Comparison of ENCODE assay signal across 12 cellular contexts in the genomic region with DNA sequence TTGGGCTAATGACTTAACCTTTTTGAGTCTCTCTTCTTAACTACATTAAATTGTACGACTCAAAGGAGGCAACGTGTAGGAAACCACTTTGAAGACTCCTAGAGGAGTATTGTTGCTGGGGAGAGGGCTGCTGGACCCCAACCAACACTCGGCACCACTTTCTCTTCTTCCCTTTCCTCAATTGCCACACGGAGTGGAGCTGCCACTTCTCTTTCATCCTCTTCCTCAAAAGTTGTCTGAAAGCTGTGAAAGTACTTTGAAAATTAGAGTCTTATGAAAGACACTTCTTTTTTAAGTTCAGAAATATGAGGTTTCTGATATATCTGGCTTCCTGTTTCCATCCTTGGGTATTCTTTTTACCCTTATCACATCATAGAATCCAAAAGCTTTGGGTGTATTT. TPM values are rescaled to one million over a fixed set of nuclear protein-coding genes. Genes with fewer than 3 reads are reported as not detected.
A peak's percentile ranks its signal among the peaks of the same experiment; 100 is the strongest.
DNase-seq lines count a peak whose midpoint lies in the region; ATAC-seq and TF ChIP-seq lines count a peak whose summit lies in the region.
"Had no signal": no experiment of that assay in that cellular context is flagged by ENCODE, and none has a peak within 500 bp of the region (broad histone marks: within the 10 kb centered on the region; RNA-seq: fewer than 3 reads in every experiment).

No MANE protein-coding gene starts in this region.

- no peak overlapping the region for H3K4me2 ChIP-seq in SK-N-SH

- CTCF ChIA-PET in SK-N-SH (lab: Yijun Ruan, JAX), result interaction anchor here (3.6 kb wide), 1 partner anchor 210 kb away, joined by 12 read pairs; no protein-coding TSS in a partner anchor

- peaks cover 9% of the 10 kb centered on the region for H3K9me3 Mint-ChIP-seq in stimulated activated naive CD8-positive, alpha-beta T cell treated with anti-CD3 and anti-CD28 coated beads, Interleukin-15, Interleukin-2, amounts not matched to agents 100 ng/mL and 50 ng/mL, for 24 hours
- peaks cover 14% of the 10 kb centered on the region for H3K9me3 Mint-ChIP-seq in activated T-helper 1 cell treated with anti-CD3 and anti-CD28 coated beads, Interleukin-12 subunit alpha, Interleukin-12 subunit beta, Interleukin-2, Interleukin-4 antibody, amounts not matched to agents 30 ng/mL and 10 ng/mL and 1 ng/mL, durations not matched to agents 14 hours and 24 hours and 36 hours
- no peaks in the 10 kb centered on the region for H3K9me3 Mint-ChIP-seq in natural killer cell

- no peak overlapping the region for H3K4me3 ChIP-seq in SK-N-SH (ENCODE audit: low read depth in 2 of 2, low read length in 1 of 2)
- H3K4me3 ChIP-seq: pancreas had no signal

- H2AFZ ChIP-seq in SK-N-SH (ENCODE audit: low read depth), result no peak overlapping the region

- H3K9me3 ChIP-seq in SK-N-SH, result no peaks in the 10 kb centered on the region
- H3K9me3 ChIP-seq: BE2C, pancreas had no signal

- H3K4me3 Mint-ChIP-seq in stimulated activated naive CD8-positive, alpha-beta T cell treated with anti-CD3 and anti-CD28 coated beads, Interleukin-15, Interleukin-2, amounts not matched to agents 100 ng/mL and 50 ng/mL, for 24 hours, result peak overlapping the region; percentile 8
- H3K4me3 Mint-ChIP-seq in activated T-helper 1 cell treated with anti-CD3 and anti-CD28 coated beads, Interleukin-12 subunit alpha, Interleukin-12 subunit beta, Interleukin-2, Interleukin-4 antibody, amounts not matched to agents 30 ng/mL and 10 ng/mL and 1 ng/mL, durations not matched to agents 14 hours and 24 hours and 36 hours, result peak overlapping the region; percentile 25
- H3K4me3 Mint-ChIP-seq in natural killer cell, result no peak overlapping the region
- H3K4me3 Mint-ChIP-seq: H9 had no signal

- peaks cover 84% of the 10 kb centered on the region for H3K4me1 Mint-ChIP-seq in stimulated activated naive CD8-positive, alpha-beta T cell treated with anti-CD3 and anti-CD28 coated beads, Interleukin-15, Interleukin-2, amounts not matched to agents 100 ng/mL and 50 ng/mL, for 24 hours (ENCODE audit: low read depth)
- peaks cover 78% of the 10 kb centered on the region for H3K4me1 Mint-ChIP-seq in activated T-helper 1 cell treated with anti-CD3 and anti-CD28 coated beads, Interleukin-12 subunit alpha, Interleukin-12 subunit beta, Interleukin-2, Interleukin-4 antibody, amounts not matched to agents 30 ng/mL and 10 ng/mL and 1 ng/mL, durations not matched to agents 14 hours and 24 hours and 36 hours (ENCODE audit: low read depth)
- peaks cover 70% of the 10 kb centered on the region in 2 donors for H3K4me1 Mint-ChIP-seq in natural killer cell

- no peaks in the 10 kb centered on the region for H3K27me3 Mint-ChIP-seq in stimulated activated naive CD8-positive, alpha-beta T cell treated with anti-CD3 and anti-CD28 coated beads, Interleukin-15, Interleukin-2, amounts not matched to agents 100 ng/mL and 50 ng/mL, for 24 hours
- H3K27me3 Mint-ChIP-seq in activated T-helper 1 cell treated with anti-CD3 and anti-CD28 coated beads, Interleukin-12 subunit alpha, Interleukin-12 subunit beta, Interleukin-2, Interleukin-4 antibody, amounts not matched to agents 30 ng/mL and 10 ng/mL and 1 ng/mL, durations not matched to agents 14 hours and 24 hours and 36 hours (ENCODE audit: insufficient read depth), result no peaks in the 10 kb centered on the region
- H3K27me3 Mint-ChIP-seq in natural killer cell (ENCODE audit: low read depth in 2 of 2), result no peaks in the 10 kb centered on the region

- no peaks in the 10 kb centered on the region for H3K27me3 ChIP-seq in SK-N-SH (ENCODE audit: insufficient read depth)
- H3K27me3 ChIP-seq: BE2C, pancreas had no signal

- intact Hi-C loops in activated T-helper 1 cell treated with anti-CD3 and anti-CD28 coated beads, Interleukin-12 subunit alpha, Interleukin-12 subunit beta, Interleukin-2, Interleukin-4 antibody, amounts not matched to agents 30 ng/mL and 10 ng/mL and 1 ng/mL, durations not matched to agents 14 hours and 24 hours and 36 hours (cut with micrococcal nuclease), result no loop called here
- intact Hi-C loops in natural killer cell (cut with micrococcal nuclease), result loop anchor here (10.0 kb wide), 1 partner anchor 72 kb away; no protein-coding TSS in a partner anchor

- no peak for TF ChIP-seq CTCF in natural killer cell (IDR thresholded peaks at IDR 0.05)
- TF ChIP-seq CTCF in SK-N-SH (IDR thresholded peaks at IDR 0.05), result no peak

- POLR2A ChIA-PET in SK-N-SH (lab: Yijun Ruan, JAX), result no interaction called here

- DNase-seq in stimulated activated naive CD8-positive, alpha-beta T cell treated with anti-CD3 and anti-CD28 coated beads, Interleukin-15, Interleukin-2, amounts not matched to agents 100 U/mL and 50 U/mL, for 24 hours, result no peak
- DNase-seq in activated T-helper 1 cell treated with anti-CD3 and anti-CD28 coated beads, Interleukin-12 subunit alpha, Interleukin-12 subunit beta, Interleukin-2, Interleukin-4 antibody, amounts not matched to agents 30 ng/mL and 10 ng/mL and 1 ng/mL, durations not matched to agents 14 hours and 24 hours and 36 hours (ENCODE audit: low spot score), result no peak
- no peak for DNase-seq in natural killer cell
- DNase-seq in A172 (ENCODE audit: low spot score), result no peak
- no peak for DNase-seq in anterior cingulate cortex (lab: John Stamatoyannopoulos, UW)
- no peak for DNase-seq in SK-N-SH
- DNase-seq: BE2C, H9, pancreas had no signal

- H3K4me1 ChIP-seq in SK-N-SH (ENCODE audit: control insufficient read depth in 1 of 2, insufficient read depth in 2 of 2, low read depth in 1 of 2, low read length in 1 of 2), result peaks cover 27 to 40% of the 10 kb centered on the region in 2 experiments

- H3K27ac ChIP-seq in SK-N-SH (ENCODE audit: low read depth in 2 of 2, low read length in 1 of 2), result no peak overlapping the region
- H3K27ac ChIP-seq: pancreas had no signal

- no peak overlapping the region for H3K9ac ChIP-seq in SK-N-SH

- WGBS in SK-N-SH (ENCODE audit: low lambda C conversion rate), result 90% methylated on average over 4 of the region's 4 CpGs

- no peaks in the 10 kb centered on the region for H3K9me2 ChIP-seq in SK-N-SH

- no peak for TF ChIP-seq RAD21 in SK-N-SH (IDR thresholded peaks at IDR 0.05; ENCODE audit: low read length)

- no peak for TF ChIP-seq EP300 in SK-N-SH (IDR thresholded peaks at IDR 0.05; ENCODE audit: borderline replicate concordance in 1 of 2, low read depth in 1 of 2, low read length in 1 of 2)

- peaks cover 16% of the 10 kb centered on the region for H3F3A ChIP-seq in SK-N-SH (replicated peaks; ENCODE audit: insufficient read depth)

- ATAC-seq in stimulated activated naive CD8-positive, alpha-beta T cell treated with anti-CD3 and anti-CD28 coated beads, Interleukin-15, Interleukin-2, amounts not matched to agents 100 U/mL and 50 U/mL, for 24 hours, result no peak
- ATAC-seq in natural killer cell (no peak), HG02884 (IDR thresholded peaks at IDR 0.05; ENCODE audit: unreplicated experiment) (no peak)
- ATAC-seq: esophagus mucosa, pancreas had no signal

- peaks cover 3 to 26% of the 10 kb centered on the region in 2 experiments for H3K36me3 ChIP-seq in SK-N-SH (replicated peaks in 1 of 2; ENCODE audit: control insufficient read depth in 1 of 2, insufficient read depth in 2 of 2, low read length in 1 of 2)
- H3K36me3 ChIP-seq: BE2C, pancreas had no signal

- H3K27ac Mint-ChIP-seq in stimulated activated naive CD8-positive, alpha-beta T cell treated with anti-CD3 and anti-CD28 coated beads, Interleukin-15, Interleukin-2, amounts not matched to agents 100 ng/mL and 50 ng/mL, for 24 hours, result peak overlapping the region; percentile 96
- H3K27ac Mint-ChIP-seq in activated T-helper 1 cell treated with anti-CD3 and anti-CD28 coated beads, Interleukin-12 subunit alpha, Interleukin-12 subunit beta, Interleukin-2, Interleukin-4 antibody, amounts not matched to agents 30 ng/mL and 10 ng/mL and 1 ng/mL, durations not matched to agents 14 hours and 24 hours and 36 hours, result peak overlapping the region; percentile 87
- H3K27ac Mint-ChIP-seq in natural killer cell, result peak overlapping the region; percentile 57 to 71

- peaks cover 79% of the 10 kb centered on the region for H3K36me3 Mint-ChIP-seq in stimulated activated naive CD8-positive, alpha-beta T cell treated with anti-CD3 and anti-CD28 coated beads, Interleukin-15, Interleukin-2, amounts not matched to agents 100 ng/mL and 50 ng/mL, for 24 hours (ENCODE audit: low read depth)
- H3K36me3 Mint-ChIP-seq in activated T-helper 1 cell treated with anti-CD3 and anti-CD28 coated beads, Interleukin-12 subunit alpha, Interleukin-12 subunit beta, Interleukin-2, Interleukin-4 antibody, amounts not matched to agents 30 ng/mL and 10 ng/mL and 1 ng/mL, durations not matched to agents 14 hours and 24 hours and 36 hours (ENCODE audit: low read depth), result peaks cover 60% of the 10 kb centered on the region
- H3K36me3 Mint-ChIP-seq in natural killer cell, result no peaks in the 10 kb centered on the region

- H4K20me1 ChIP-seq in SK-N-SH (ENCODE audit: insufficient read depth), result no peaks in the 10 kb centered on the region

- peaks cover 74% of the 10 kb centered on the region for H3K79me2 ChIP-seq in SK-N-SH (ENCODE audit: insufficient read depth)

TF ChIP-seq in SK-N-SH, 30 proteins besides CTCF, POLR2A, EP300 and RAD21:
- TF ChIP-seq JUND (IDR thresholded peaks at IDR 0.05) (no peak), POLR2AphosphoS5 (IDR thresholded peaks at IDR 0.05; ENCODE audit: low read depth, low read length) (no peak), GABPA (IDR thresholded peaks at IDR 0.05; ENCODE audit: low read depth) (no peak), NFIC (IDR thresholded peaks at IDR 0.05; ENCODE audit: borderline replicate concordance) (no peak)

RNA-seq across cellular contexts. Expression of gene MRPS6, which starts 59.5 kb away (rescaled TPM):
- total RNA-seq in activated T-helper 1 cell treated with anti-CD3 and anti-CD28 coated beads, Interleukin-12 subunit alpha, Interleukin-12 subunit beta, Interleukin-2, Interleukin-4 antibody, amounts not matched to agents 30 ng/mL and 10 ng/mL and 1 ng/mL, durations not matched to agents 14 hours and 24 hours and 36 hours, result 137 and 139 TPM in 2 replicates
- total RNA-seq in natural killer cell, result 10 to 100 TPM; 42.7 to 54.5 (median 44.3) TPM
- total RNA-seq in A172 (2014; rRNA removed; shearing (Covaris generic)), result 55.4 and 62.2 TPM in 2 replicates
- polyA plus RNA-seq in SK-N-SH (2012; rRNA removed), result 26.8 and 69.2 TPM in 2 replicates
- 69.5 and 89.7 TPM in 2 replicates for polyA plus RNA-seq in SK-N-SH (2012; cell fraction: cytosol; rRNA removed)
- polyA plus RNA-seq in SK-N-SH (2012; cell fraction: nucleus; rRNA removed), result 37.7 and 46.6 TPM in 2 replicates

RNA-seq across cellular contexts. Expression of gene SLC5A3, which starts 59.5 kb away (rescaled TPM):
- 45.4 and 48.0 TPM in 2 replicates for total RNA-seq in activated T-helper 1 cell treated with anti-CD3 and anti-CD28 coated beads, Interleukin-12 subunit alpha, Interleukin-12 subunit beta, Interleukin-2, Interleukin-4 antibody, amounts not matched to agents 30 ng/mL and 10 ng/mL and 1 ng/mL, durations not matched to agents 14 hours and 24 hours and 36 hours
- total RNA-seq in natural killer cell, result 10 to 100 TPM; 14.5 to 25.1 (median 17.9) TPM
- 21.7 and 22.6 TPM in 2 replicates for total RNA-seq in A172 (2014; rRNA removed; shearing (Covaris generic))
- 3.0 and 3.2 TPM in 2 replicates for polyA plus RNA-seq in SK-N-SH (2012; rRNA removed)
- polyA plus RNA-seq in SK-N-SH (2012; cell fraction: cytosol; rRNA removed), result 4.1 TPM in 2 replicates
- polyA plus RNA-seq in SK-N-SH (2012; cell fraction: nucleus; rRNA removed), result 2.9 and 6.9 TPM in 2 replicates
